8 cellular contexts compared by ENCODE assay signal in genomic region chr15:70494861-70495571, GRCh38.
DNase-seq lines count a peak whose midpoint lies in the region; ATAC-seq lines count a peak whose summit lies in the region.

No MANE protein-coding gene starts in this region.

- intact Hi-C loops in posterior vena cava (cut with DNase I) = no loop called here

- ATAC-seq in GM18873 (IDR thresholded peaks at IDR 0.05; ENCODE audit: low FRiP score, unreplicated experiment) = no peak

- DNase-seq in NCI-H524 (lab: John Stamatoyannopoulos, UW) (peak; percentile 40 to 66), NCI-H524 treated with DMSO at 0.1 percent for 48 hours (lab: John Stamatoyannopoulos, UW) (no peak), NCI-H146 (lab: John Stamatoyannopoulos, UW) (peak; percentile 32), cerebellar cortex (ENCODE audit: low spot score) (peak; percentile 34), posterior vena cava (ENCODE audit: low spot score) (peak; percentile 54), NCI-H2081 treated with DMSO at 0.1 percent for 48 hours (lab: John Stamatoyannopoulos, UW) (no peak), NCI-H526 (lab: John Stamatoyannopoulos, UW) (no peak)

Comparison
In these comparisons a context has a peak if more than half of its experiments do, and no peak if none do; other contexts are left out.
1. DNase-seq: peak in NCI-H524 (2 of 2), NCI-H146 (single experiment), cerebellar cortex (single experiment) and posterior vena cava (single experiment); none in NCI-H524 treated with DMSO at 0.1 percent for 48 hours (single experiment), NCI-H2081 treated with DMSO at 0.1 percent for 48 hours (single experiment) and NCI-H526 (0 of 2).